In the genomic region with DNA sequence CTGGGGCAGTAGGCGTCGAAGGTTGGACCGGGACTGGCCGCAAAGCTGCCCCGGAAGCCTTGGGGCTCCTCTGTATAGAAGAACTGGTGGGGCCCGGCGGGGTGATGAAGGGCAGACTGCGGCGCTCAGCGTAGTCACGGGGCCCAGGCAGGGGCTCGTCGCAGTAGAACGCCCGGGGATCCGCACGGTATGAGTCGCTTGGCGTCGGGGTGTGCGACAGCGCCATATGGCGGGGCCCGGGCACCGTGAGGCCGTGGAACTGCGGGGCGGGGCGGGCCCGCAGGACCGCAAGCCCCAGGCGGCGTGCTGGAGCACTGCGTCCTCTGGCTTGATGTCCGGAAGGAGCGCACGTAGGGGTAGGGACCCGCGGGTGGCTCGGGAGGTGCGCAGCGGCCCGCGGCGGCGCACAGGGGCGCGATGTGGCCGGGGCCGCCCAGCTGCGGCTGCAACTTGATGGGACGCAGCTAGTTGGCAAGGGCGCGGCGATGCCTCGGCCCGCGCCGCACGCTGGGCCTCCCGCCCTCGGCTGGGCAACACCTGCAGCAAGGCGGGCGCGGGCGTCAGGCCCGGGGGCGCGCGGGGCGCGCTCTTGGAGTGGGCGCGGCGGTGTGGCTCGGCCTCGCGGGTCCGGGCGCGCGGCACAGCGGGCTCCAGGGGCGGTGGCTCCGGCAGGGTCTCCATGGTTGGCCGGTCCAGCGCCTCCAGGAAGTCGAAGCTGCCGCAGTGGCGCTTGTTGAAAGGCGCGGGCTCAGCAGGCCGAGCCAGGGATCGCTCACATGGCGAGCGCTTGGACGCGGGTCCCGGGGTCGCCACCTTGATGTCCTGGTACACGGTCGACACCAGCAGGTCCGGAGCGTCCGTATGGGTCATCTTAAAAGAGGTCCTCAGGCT, we compare ENCODE assay signal across 12 cellular contexts.
"Had no signal": no experiment of that assay in that cellular context is flagged by ENCODE, and none has a peak within 500 bp of the region (broad histone marks: within the 10 kb centered on the region; RNA-seq: fewer than 3 reads in every experiment).

No MANE protein-coding gene starts in this region.

- H3K36me3 ChIP-seq: ascending aorta, esophagus muscularis mucosa, right atrium auricular region had no signal

- H3K27ac Mint-ChIP-seq: activated naive CD4-positive, alpha-beta T cell treated with anti-CD3 and anti-CD28 coated beads, Interleukin-2, amount 10 ng/mL, durations not matched to agents 7 days and 5 days; activated T-helper 17 cell treated with anti-CD3 and anti-CD28 coated beads, Interleukin-2, amount 50 U/mL, for 72 hours; naive thymus-derived CD4-positive, alpha-beta T cell; stimulated activated naive CD8-positive, alpha-beta T cell treated with anti-CD3 and anti-CD28 coated beads, Interleukin-15, Interleukin-2, amounts not matched to agents 100 ng/mL and 50 ng/mL, for 24 hours had no signal

- H3K27ac ChIP-seq: ascending aorta, esophagus muscularis mucosa, right atrium auricular region, skin epidermis had no signal

- DNase-seq: activated CD4-positive, alpha-beta T cell treated with anti-CD3 and anti-CD28 coated beads, Interleukin-2, amount 50 U/mL, for 1 hour; activated CD4-positive, CD25-positive, alpha-beta regulatory T cell; activated naive CD4-positive, alpha-beta T cell treated with anti-CD3 and anti-CD28 coated beads, Interleukin-2, amount 10 ng/mL, durations not matched to agents 7 days and 5 days; naive thymus-derived CD4-positive, alpha-beta T cell; stimulated activated CD4-positive, alpha-beta T cell treated with anti-CD3 and anti-CD28 coated beads, Interleukin-4, amount 100 ng/mL, for 4 hours; stimulated activated CD8-positive, alpha-beta memory T cell treated with anti-CD3 and anti-CD28 coated beads, Interleukin-4, amount 100 ng/mL, for 48 hours had no signal

- H3K9me3 Mint-ChIP-seq: activated T-helper 17 cell treated with anti-CD3 and anti-CD28 coated beads, Interleukin-2, amount 50 U/mL, for 72 hours; stimulated activated naive CD8-positive, alpha-beta T cell treated with anti-CD3 and anti-CD28 coated beads, Interleukin-15, Interleukin-2, amounts not matched to agents 100 ng/mL and 50 ng/mL, for 24 hours had no signal

- H3K4me1 Mint-ChIP-seq: activated naive CD4-positive, alpha-beta T cell treated with anti-CD3 and anti-CD28 coated beads, Interleukin-2, amount 10 ng/mL, durations not matched to agents 7 days and 5 days; activated T-helper 17 cell treated with anti-CD3 and anti-CD28 coated beads, Interleukin-2, amount 50 U/mL, for 72 hours; naive thymus-derived CD4-positive, alpha-beta T cell had no signal

- H3K9me3 ChIP-seq: ascending aorta, right atrium auricular region had no signal

- H3K4me3 ChIP-seq: ascending aorta, right atrium auricular region, skin epidermis had no signal

- H3K27me3 ChIP-seq: ascending aorta, right atrium auricular region had no signal

- H3K4me3 Mint-ChIP-seq: activated naive CD4-positive, alpha-beta T cell treated with anti-CD3 and anti-CD28 coated beads, Interleukin-2, amount 10 ng/mL, durations not matched to agents 7 days and 5 days; activated T-helper 17 cell treated with anti-CD3 and anti-CD28 coated beads, Interleukin-2, amount 50 U/mL, for 72 hours; stimulated activated naive CD8-positive, alpha-beta T cell treated with anti-CD3 and anti-CD28 coated beads, Interleukin-15, Interleukin-2, amounts not matched to agents 100 ng/mL and 50 ng/mL, for 24 hours had no signal

- H3K36me3 Mint-ChIP-seq: activated naive CD4-positive, alpha-beta T cell treated with anti-CD3 and anti-CD28 coated beads, Interleukin-2, amount 10 ng/mL, durations not matched to agents 7 days and 5 days; naive thymus-derived CD4-positive, alpha-beta T cell had no signal

- H3K4me1 ChIP-seq: ascending aorta, esophagus muscularis mucosa, right atrium auricular region had no signal

- H3K27me3 Mint-ChIP-seq: activated naive CD4-positive, alpha-beta T cell treated with anti-CD3 and anti-CD28 coated beads, Interleukin-2, amount 10 ng/mL, durations not matched to agents 7 days and 5 days; activated T-helper 17 cell treated with anti-CD3 and anti-CD28 coated beads, Interleukin-2, amount 50 U/mL, for 72 hours; naive thymus-derived CD4-positive, alpha-beta T cell; stimulated activated naive CD8-positive, alpha-beta T cell treated with anti-CD3 and anti-CD28 coated beads, Interleukin-15, Interleukin-2, amounts not matched to agents 100 ng/mL and 50 ng/mL, for 24 hours had no signal

- ATAC-seq: activated T-helper 17 cell treated with anti-CD3 and anti-CD28 coated beads, Interleukin-2, amount 50 U/mL, for 72 hours; naive thymus-derived CD4-positive, alpha-beta T cell had no signal
